In genomic region chr16:73145166-73145565, GRCh38 we compare ENCODE assay signal across 2 cellular contexts.
TF ChIP-seq lines count a peak whose summit lies in the region.

No MANE protein-coding gene starts in this region.

TF ChIP-seq in H1, 55 proteins besides CTCF, POLR2A, EP300 and RAD21 (continued from another document):
- TF ChIP-seq RNF2 (IDR thresholded peaks at IDR 0.05; ENCODE audit: borderline replicate concordance, low read depth, low read length, missing control alignments, poor library complexity, severe bottlenecking) = no peak
- no peak for TF ChIP-seq SP2 (IDR thresholded peaks at IDR 0.05; ENCODE audit: low read length)
- no peak for TF ChIP-seq TEAD4 (IDR thresholded peaks at IDR 0.05; ENCODE audit: low read depth, low read length)
- TF ChIP-seq E2F6 (IDR thresholded peaks at IDR 0.05) = no peak
- TF ChIP-seq ZNF274 (IDR thresholded peaks at IDR 0.05; ENCODE audit: borderline replicate concordance, extremely low read depth, low read length) = no peak
- no peak for TF ChIP-seq JUND (IDR thresholded peaks at IDR 0.05; ENCODE audit: low read length)
- no peak for TF ChIP-seq HDAC2 (IDR thresholded peaks at IDR 0.05; ENCODE audit: borderline replicate concordance in 1 of 2, low read depth in 2 of 2, low read length in 2 of 2)
- TF ChIP-seq SIX5 (IDR thresholded peaks at IDR 0.05; ENCODE audit: low read depth, low read length) = no peak
- no peak for TF ChIP-seq MAFK (IDR thresholded peaks at IDR 0.05; ENCODE audit: low read depth, low read length)
- no peak for TF ChIP-seq ATF2 (IDR thresholded peaks at IDR 0.05; ENCODE audit: low read length)
- no peak for TF ChIP-seq NRF1 (IDR thresholded peaks at IDR 0.05; ENCODE audit: low read depth, low read length)
- no peak for TF ChIP-seq NANOG (IDR thresholded peaks at IDR 0.05; ENCODE audit: insufficient read depth, low read depth, low read length, poor library complexity, severe bottlenecking)
- TF ChIP-seq SUZ12 (IDR thresholded peaks at IDR 0.05; ENCODE audit: low read length) = no peak
- TF ChIP-seq KDM5A (IDR thresholded peaks at IDR 0.05; ENCODE audit: low read length) = no peak

TF ChIP-seq in liver, 16 proteins besides CTCF, POLR2A, EP300 and RAD21 (continued from another document):
- no peak for TF ChIP-seq ZBTB33 (IDR thresholded peaks at IDR 0.05)
- no peak for TF ChIP-seq FOXA1 (IDR thresholded peaks at IDR 0.05)
- TF ChIP-seq ATF3 (IDR thresholded peaks at IDR 0.05) = no peak
- peak; percentile 66 for TF ChIP-seq NR2F2 (IDR thresholded peaks at IDR 0.05)
- TF ChIP-seq JUND (IDR thresholded peaks at IDR 0.05) = no peak
- TF ChIP-seq EGR1 (IDR thresholded peaks at IDR 0.05; ENCODE audit: low read depth in 2 of 2) = no peak
- TF ChIP-seq REST (IDR thresholded peaks at IDR 0.05) = no peak
